In the genomic region with DNA sequence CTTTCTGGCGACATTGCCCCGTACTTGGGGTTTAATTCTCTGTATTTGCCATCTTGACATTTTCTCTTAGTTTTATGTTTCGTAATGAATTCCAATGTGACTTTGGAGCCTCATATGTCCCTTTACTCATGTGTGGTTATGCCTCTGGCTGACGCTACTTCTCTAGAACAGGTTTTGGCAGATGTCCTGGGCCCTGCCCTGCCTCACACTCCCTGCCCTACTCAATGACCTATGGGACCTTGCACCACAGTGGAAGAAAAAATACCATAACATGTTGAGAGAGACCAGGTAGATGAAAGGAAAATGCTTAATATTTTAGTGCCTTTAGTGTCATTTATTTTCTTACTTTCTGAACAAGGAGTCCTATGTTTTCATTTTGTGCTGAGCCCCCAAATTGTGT, we compare ENCODE assay signal across 26 cellular contexts.
DNase-seq lines count a peak whose midpoint lies in the region; ATAC-seq, FAIRE-seq and TF ChIP-seq lines count a peak whose summit lies in the region.
"Had no signal": no experiment of that assay in that cellular context is flagged by ENCODE, and none has a peak within 500 bp of the region (broad histone marks: within the 10 kb centered on the region; RNA-seq: fewer than 3 reads in every experiment).

No MANE protein-coding gene starts in this region.

- TF ChIP-seq RAD21 in liver (IDR thresholded peaks at IDR 0.05): no peak
- TF ChIP-seq RAD21 in HepG2 (CRISPR knock-in tag; IDR thresholded peaks at IDR 0.05): no peak

- WGBS in liver: 51% methylated on average over 4 of the region's 4 CpGs
- WGBS in HepG2 (ENCODE audit: low lambda C conversion rate): 29% methylated on average over 4 of the region's 4 CpGs
- 90% methylated on average over 4 of the region's 4 CpGs for WGBS in heart right ventricle, 2 donors

- no peak overlapping the region for H3K4me2 ChIP-seq in HepG2 (ENCODE audit: low read depth, low read length)
- H3K4me2 ChIP-seq: BLaER1 had no signal

- H2AFZ ChIP-seq in HepG2 (ENCODE audit: low read length): no peak overlapping the region

- H4K20me1 ChIP-seq in HepG2 (ENCODE audit: insufficient read depth, low read length): no peaks in the 10 kb centered on the region
- H4K20me1 ChIP-seq: BLaER1 had no signal

- H3K4me3 ChIP-seq in liver (ENCODE audit: low read depth in 1 of 3, low read length in 3 of 3): no peak overlapping the region
- no peak overlapping the region for H3K4me3 ChIP-seq in HepG2 (replicated peaks in 1 of 3; ENCODE audit: insufficient read depth in 1 of 3, low read depth in 2 of 3, low read length in 3 of 3)
- no peak overlapping the region for H3K4me3 ChIP-seq in left lung
- no peak overlapping the region for H3K4me3 ChIP-seq in heart right ventricle
- H3K4me3 ChIP-seq: BLaER1, GM12878 had no signal

- ATAC-seq in HepG2 (no peak), left lung (peak; percentile 51), heart right ventricle (no peak), HG03521 (IDR thresholded peaks at IDR 0.05; ENCODE audit: unreplicated experiment) (no peak)
- ATAC-seq: GM12878 had no signal

- H3K36me3 ChIP-seq in liver (ENCODE audit: control insufficient read depth in 4 of 4, insufficient read depth in 3 of 4, low read depth in 1 of 4, low read length in 3 of 4): no peaks in the 10 kb centered on the region
- H3K36me3 ChIP-seq in HepG2 (replicated peaks in 1 of 2; ENCODE audit: control insufficient read depth in 1 of 2, insufficient read depth in 2 of 2, low read length in 2 of 2): no peaks in the 10 kb centered on the region
- H3K36me3 ChIP-seq in left lung: no peaks in the 10 kb centered on the region
- no peaks in the 10 kb centered on the region for H3K36me3 ChIP-seq in heart right ventricle
- H3K36me3 ChIP-seq: BE2C, BLaER1 had no signal

- intact Hi-C loops in HepG2 (cut with micrococcal nuclease; ENCODE audit: unreplicated experiment): no loop called here
- intact Hi-C loops in left lung (cut with DNase I): no loop called here
- intact Hi-C loops in heart right ventricle (cut with DNase I): no loop called here

- H3K27ac ChIP-seq in liver (ENCODE audit: low read depth in 1 of 2, low read length in 2 of 2): no peak overlapping the region
- H3K27ac ChIP-seq in HepG2 (ENCODE audit: extremely low read length, insufficient read depth, low read length): no peak overlapping the region
- H3K27ac ChIP-seq in left lung: no peak overlapping the region
- H3K27ac ChIP-seq in heart right ventricle: no peak overlapping the region
- H3K27ac ChIP-seq: BLaER1 had no signal

- no peak for TF ChIP-seq POLR2A in HepG2 (IDR thresholded peaks at IDR 0.05; ENCODE audit: insufficient read depth in 1 of 2, low read depth in 2 of 2, low read length in 2 of 2)

- no peaks in the 10 kb centered on the region for H3K27me3 ChIP-seq in liver (ENCODE audit: control insufficient read depth in 4 of 4, insufficient read depth in 4 of 4, low read length in 3 of 4)
- no peaks in the 10 kb centered on the region for H3K27me3 ChIP-seq in HepG2 (ENCODE audit: control insufficient read depth in 1 of 2, insufficient read depth in 2 of 2, low read length in 2 of 2)
- H3K27me3 ChIP-seq in left lung: no peaks in the 10 kb centered on the region
- no peaks in the 10 kb centered on the region for H3K27me3 ChIP-seq in heart right ventricle
- H3K27me3 ChIP-seq: BE2C, BLaER1 had no signal

- no peaks in the 10 kb centered on the region for H3K79me2 ChIP-seq in HepG2 (ENCODE audit: insufficient read depth, low read length)

- BruUV-seq in HepG2 (replicated peaks; lab: Mats Ljungman, UMichigan): no TSS peak

- DNase-seq in HepG2 (ENCODE audit: low spot score) (no peak), fibroblast of gingiva (ENCODE audit: low read depth) (peak; percentile 26), left lung (no peak), NCI-H510A (lab: John Stamatoyannopoulos, UW) (no peak), heart right ventricle (no peak)
- DNase-seq: 8988T; ACHN; BE2C; C1 segment of cervical spinal cord; CD4-positive, alpha-beta memory T cell; CD4-positive, CD25-positive, alpha-beta regulatory T cell; CD8-positive, alpha-beta memory T cell; COR-L47; DMS 273 treated with DMSO at 0.1 percent for 48 hours; DMS153; DMS53; DMS79; DND-41; EL; GDM1 had no signal

- TF ChIP-seq CTCF in liver (IDR thresholded peaks at IDR 0.05; ENCODE audit: low read depth, low read length, missing input control) (no peak), HepG2 (CRISPR knock-in tag; IDR thresholded peaks at IDR 0.05) (no peak), left lung (IDR thresholded peaks at IDR 0.05) (no peak), heart right ventricle (IDR thresholded peaks at IDR 0.05) (no peak)

- peaks cover 0 to 10% (median 2%) of the 10 kb centered on the region in 4 donors for H3K4me1 ChIP-seq in liver (ENCODE audit: control insufficient read depth in 4 of 4, insufficient read depth in 4 of 4, low read length in 3 of 4)
- no peaks in the 10 kb centered on the region for H3K4me1 ChIP-seq in HepG2 (ENCODE audit: insufficient read depth, low read length)
- H3K4me1 ChIP-seq in left lung: no peaks in the 10 kb centered on the region
- H3K4me1 ChIP-seq in heart right ventricle: no peaks in the 10 kb centered on the region
- H3K4me1 ChIP-seq: BE2C, BLaER1 had no signal

- CTCF ChIA-PET in HepG2 (lab: Yijun Ruan, JAX; ENCODE audit: low intra/inter-chr PET ratio, low total read pairs): no interaction called here

- in situ Hi-C loops in HepG2 (cut with HindIII; ENCODE audit: extremely low pct_ligation_motif_present, low pct_unique_long_range_greater_than_20kb): no loop called here

- H3K9ac ChIP-seq in liver (ENCODE audit: low read depth in 1 of 2, low read length in 2 of 2) (no peak overlapping the region), HepG2 (ENCODE audit: insufficient read depth, low read depth, low read length) (no peak overlapping the region)
- H3K9ac ChIP-seq: BLaER1 had no signal

- FAIRE-seq in HepG2 (lab: Jason Lieb, UNC): no peak
- FAIRE-seq: GM12878, GM12892, GM18507 had no signal

- TF ChIP-seq EP300 in HepG2 (IDR thresholded peaks at IDR 0.05; ENCODE audit: low read depth in 2 of 2, low read length in 2 of 2) (no peak), HepG2 (CRISPR knock-in tag; IDR thresholded peaks at IDR 0.05; ENCODE audit: borderline replicate concordance) (no peak)

- no peaks in the 10 kb centered on the region for H3K9me3 ChIP-seq in liver (ENCODE audit: control insufficient read depth in 4 of 4, low read length in 3 of 4)
- no peaks in the 10 kb centered on the region for H3K9me3 ChIP-seq in HepG2 (ENCODE audit: low read length)
- no peaks in the 10 kb centered on the region for H3K9me3 ChIP-seq in left lung
- H3K9me3 ChIP-seq in heart right ventricle: no peaks in the 10 kb centered on the region
- H3K9me3 ChIP-seq: BE2C, BLaER1 had no signal

- POLR2A ChIA-PET in HepG2 (lab: Yijun Ruan, JAX): no interaction called here

TF ChIP-seq in liver, 16 proteins besides CTCF, POLR2A, EP300 and RAD21 (continues in another document):
- TF ChIP-seq, protein P1, sequence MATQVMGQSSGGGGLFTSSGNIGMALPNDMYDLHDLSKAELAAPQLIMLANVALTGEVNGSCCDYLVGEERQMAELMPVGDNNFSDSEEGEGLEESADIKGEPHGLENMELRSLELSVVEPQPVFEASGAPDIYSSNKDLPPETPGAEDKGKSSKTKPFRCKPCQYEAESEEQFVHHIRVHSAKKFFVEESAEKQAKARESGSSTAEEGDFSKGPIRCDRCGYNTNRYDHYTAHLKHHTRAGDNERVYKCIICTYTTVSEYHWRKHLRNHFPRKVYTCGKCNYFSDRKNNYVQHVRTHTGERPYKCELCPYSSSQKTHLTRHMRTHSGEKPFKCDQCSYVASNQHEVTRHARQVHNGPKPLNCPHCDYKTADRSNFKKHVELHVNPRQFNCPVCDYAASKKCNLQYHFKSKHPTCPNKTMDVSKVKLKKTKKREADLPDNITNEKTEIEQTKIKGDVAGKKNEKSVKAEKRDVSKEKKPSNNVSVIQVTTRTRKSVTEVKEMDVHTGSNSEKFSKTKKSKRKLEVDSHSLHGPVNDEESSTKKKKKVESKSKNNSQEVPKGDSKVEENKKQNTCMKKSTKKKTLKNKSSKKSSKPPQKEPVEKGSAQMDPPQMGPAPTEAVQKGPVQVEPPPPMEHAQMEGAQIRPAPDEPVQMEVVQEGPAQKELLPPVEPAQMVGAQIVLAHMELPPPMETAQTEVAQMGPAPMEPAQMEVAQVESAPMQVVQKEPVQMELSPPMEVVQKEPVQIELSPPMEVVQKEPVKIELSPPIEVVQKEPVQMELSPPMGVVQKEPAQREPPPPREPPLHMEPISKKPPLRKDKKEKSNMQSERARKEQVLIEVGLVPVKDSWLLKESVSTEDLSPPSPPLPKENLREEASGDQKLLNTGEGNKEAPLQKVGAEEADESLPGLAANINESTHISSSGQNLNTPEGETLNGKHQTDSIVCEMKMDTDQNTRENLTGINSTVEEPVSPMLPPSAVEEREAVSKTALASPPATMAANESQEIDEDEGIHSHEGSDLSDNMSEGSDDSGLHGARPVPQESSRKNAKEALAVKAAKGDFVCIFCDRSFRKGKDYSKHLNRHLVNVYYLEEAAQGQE (IDR thresholded peaks at IDR 0.05): no peak
- no peak for TF ChIP-seq TAF1 (conservative IDR thresholded peaks at IDR 0.05)

TF ChIP-seq in HepG2, 621 proteins besides CTCF, POLR2A, EP300 and RAD21 (continues in another document):
- no peak for TF ChIP-seq MYC (CRISPR knock-in tag; IDR thresholded peaks at IDR 0.05; ENCODE audit: borderline replicate concordance)
- TF ChIP-seq, protein P2, sequence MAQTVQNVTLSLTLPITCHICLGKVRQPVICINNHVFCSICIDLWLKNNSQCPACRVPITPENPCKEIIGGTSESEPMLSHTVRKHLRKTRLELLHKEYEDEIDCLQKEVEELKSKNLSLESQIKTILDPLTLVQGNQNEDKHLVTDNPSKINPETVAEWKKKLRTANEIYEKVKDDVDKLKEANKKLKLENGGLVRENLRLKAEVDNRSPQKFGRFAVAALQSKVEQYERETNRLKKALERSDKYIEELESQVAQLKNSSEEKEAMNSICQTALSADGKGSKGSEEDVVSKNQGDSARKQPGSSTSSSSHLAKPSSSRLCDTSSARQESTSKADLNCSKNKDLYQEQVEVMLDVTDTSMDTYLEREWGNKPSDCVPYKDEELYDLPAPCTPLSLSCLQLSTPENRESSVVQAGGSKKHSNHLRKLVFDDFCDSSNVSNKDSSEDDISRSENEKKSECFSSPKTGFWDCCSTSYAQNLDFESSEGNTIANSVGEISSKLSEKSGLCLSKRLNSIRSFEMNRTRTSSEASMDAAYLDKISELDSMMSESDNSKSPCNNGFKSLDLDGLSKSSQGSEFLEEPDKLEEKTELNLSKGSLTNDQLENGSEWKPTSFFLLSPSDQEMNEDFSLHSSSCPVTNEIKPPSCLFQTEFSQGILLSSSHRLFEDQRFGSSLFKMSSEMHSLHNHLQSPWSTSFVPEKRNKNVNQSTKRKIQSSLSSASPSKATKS (CRISPR knock-in tag; IDR thresholded peaks at IDR 0.05): no peak
- no peak for TF ChIP-seq MXI1 (IDR thresholded peaks at IDR 0.05; ENCODE audit: borderline replicate concordance, low read depth, low read length)
- TF ChIP-seq POLR2AphosphoS5 (IDR thresholded peaks at IDR 0.05; ENCODE audit: low read depth, low read length): no peak
- no peak for TF ChIP-seq U2AF2 (IDR thresholded peaks at IDR 0.05; ENCODE audit: low read depth, low read length)
- no peak for TF ChIP-seq HCFC1 (IDR thresholded peaks at IDR 0.05; ENCODE audit: low read depth, low read length)
